In genomic region chr16:10641953-10642949, GRCh38 we compare ENCODE assay signal across 34 cellular contexts. TPM values are rescaled to one million over a fixed set of nuclear protein-coding genes. Genes with fewer than 3 reads are reported as not detected.
A peak's percentile ranks its signal among the peaks of the same experiment; 100 is the strongest.
DNase-seq lines count a peak whose midpoint lies in the region; ATAC-seq, FAIRE-seq and TF ChIP-seq lines count a peak whose summit lies in the region.
"Had no signal": no experiment of that assay in that cellular context is flagged by ENCODE, and none has a peak within 500 bp of the region (broad histone marks: within the 10 kb centered on the region; RNA-seq: fewer than 3 reads in every experiment).

No MANE protein-coding gene starts in this region.

- H4K20me1 ChIP-seq in H1 (replicated peaks in 1 of 2; ENCODE audit: control insufficient read depth in 1 of 2, insufficient read depth in 2 of 2, low read length in 2 of 2), result no peaks in the 10 kb centered on the region

- DNase-seq in Caco-2 (peak; percentile 50 to 76), NCI-H82 treated with DMSO at 0.1 percent for 48 hours (lab: John Stamatoyannopoulos, UW; ENCODE audit: unreplicated experiment) (peak; percentile 17), H1 (ENCODE audit: low read depth in 1 of 2, low spot score in 2 of 2) (peak; percentile 68 to 73), lower lobe of right lung (no peak), NCI-H2227 treated with DMSO at 0.1 percent for 48 hours (lab: John Stamatoyannopoulos, UW) (no peak), T-helper 17 cell (no peak), NCI-H524 treated with DMSO at 0.1 percent for 48 hours (lab: John Stamatoyannopoulos, UW) (no peak)
- DNase-seq: activated CD4-positive, alpha-beta T cell treated with anti-CD3 and anti-CD28 coated beads, Interleukin-2, amount 10 ng/mL, durations not matched to agents 24 days and 14 days; activated gamma-delta T cell treated with Interleukin-2 at 50 U/mL for 16 hours; activated naive CD8-positive, alpha-beta T cell treated with anti-CD3 and anti-CD28 coated beads, Interleukin-2, amount 50 U/mL, for 24 hours; activated T-cell treated with anti-CD3 and anti-CD28 coated beads, Interleukin-2, amount 50 U/mL, for 4 hours; CD4-positive, CD25-positive, alpha-beta regulatory T cell; KG1; left cardiac atrium; MG63; NCI-H2029; NCI-H345; NCI-H774; sigmoid colon; SK-N-SH; stimulated activated CD4-positive, alpha-beta T cell treated with anti-CD3 and anti-CD28 coated beads, Interleukin-4, amount 100 ng/mL, for 24 hours; substantia nigra had no signal

- POLR2A ChIA-PET in Caco-2 (lab: Charles Lee) (interaction anchor here (1.1 to 1.2 kb wide), 2 partner anchors 41 to 62 kb away, joined by 3 to 4 read pairs; partner anchors contain the start of gene EMP2), H1 (lab: Charles Lee; ENCODE audit: partially characterized antibody) (interaction anchor here (0.6 to 1.8 kb wide), 4 partner anchors 15 to 85 kb away, joined by 3 to 4 read pairs (median 3); no protein-coding TSS in a partner anchor)

- 0 out of 2 replicates have a peak overlapping the region, but pooled peaks have one; percentile 12 for H2BK12ac ChIP-seq in H1 (ENCODE audit: low read depth, low read length)

- H3K36me3 Mint-ChIP-seq in Caco-2 (ENCODE audit: insufficient read depth, unreplicated experiment), result no peaks in the 10 kb centered on the region
- H3K36me3 Mint-ChIP-seq in T-helper 17 cell (ENCODE audit: low read depth), result no peaks in the 10 kb centered on the region
- H3K36me3 Mint-ChIP-seq: CD4-positive, CD25-positive, alpha-beta regulatory T cell; memory B cell; stimulated activated effector memory CD8-positive, alpha-beta T cell treated with anti-CD3 and anti-CD28 coated beads, Interleukin-12 subunit alpha, Interleukin-12 subunit beta, amount 100 ng/mL, for 72 hours had no signal

- 50% methylated on average over 5 of the region's 6 CpGs; no CpG with 5 or more reads in 1 of the 2 experiments for WGBS in H1 (ENCODE audit: extremely low coverage in 1 of 2, insufficient coverage in 1 of 2, insufficient read length in 1 of 2, insufficient replicate concordance in 2 of 2, low coverage in 1 of 2, low lambda C conversion rate in 2 of 2, missing lambda C conversion rate in 1 of 2), 2 experiments

- H2BK20ac ChIP-seq in H1 (ENCODE audit: low read length), result peak overlapping the region; percentile 92

- no peak overlapping the region for H3K4ac ChIP-seq in H1 (replicated peaks; ENCODE audit: insufficient read length, low read depth, low read length)

- no peak overlapping the region for H4K5ac ChIP-seq in H1 (ENCODE audit: insufficient read length, low read depth, low read length)

- no peak overlapping the region for H2AFZ ChIP-seq in H1 (ENCODE audit: low read length)

- CTCF ChIA-PET in Caco-2 (lab: Charles Lee), result no interaction called here
- CTCF ChIA-PET in H1 (lab: Charles Lee; ENCODE audit: partially characterized antibody), result interaction anchor here (0.8 to 1.8 kb wide), 9 partner anchors 9 to 714 kb away, joined by 3 to 5 read pairs (median 3); no protein-coding TSS in a partner anchor

- 0 out of 2 replicates have a peak overlapping the region, but pooled peaks have one; percentile 42 for H2AK5ac ChIP-seq in H1 (ENCODE audit: low read depth, low read length)

- no peaks in the 10 kb centered on the region for H3K79me1 ChIP-seq in H1 (ENCODE audit: low read depth, low read length)

- H3K4me1 ChIP-seq in Caco-2 (peaks cover 26% of the 10 kb centered on the region), H1 (replicated peaks in 1 of 4; ENCODE audit: control insufficient read depth in 3 of 4, insufficient read depth in 4 of 4, low read length in 3 of 4) (peaks cover 2 to 15% (median 12%) of the 10 kb centered on the region in 4 experiments; a peak in 4 of 7 replicates), lower lobe of right lung (peaks cover 18% of the 10 kb centered on the region)
- H3K4me1 ChIP-seq: sigmoid colon had no signal

- H2BK120ac ChIP-seq in H1 (replicated peaks; ENCODE audit: low read depth, low read length), result peak overlapping the region; percentile 18

- intact Hi-C loops in Caco-2 (cut with micrococcal nuclease; ENCODE audit: unreplicated experiment) (no loop called here), lower lobe of right lung (cut with DNase I) (no loop called here)

- peak in 1 of 2 experiments; percentile 40; a peak in 1 of 3 replicates for TF ChIP-seq EP300 in H1 (IDR thresholded peaks at IDR 0.05; ENCODE audit: borderline replicate concordance in 1 of 2, low read depth in 2 of 2, low read length in 2 of 2)

- no peak overlapping the region for H3K9ac ChIP-seq in H1 (replicated peaks in 1 of 4; ENCODE audit: extremely low read depth in 1 of 4, low read depth in 3 of 4, low read length in 3 of 4)
- H3K9ac ChIP-seq: SK-N-SH had no signal

- no peak overlapping the region for H3K56ac ChIP-seq in H1 (replicated peaks; ENCODE audit: insufficient read length, low read depth, low read length)

- H3K14ac ChIP-seq in H1 (ENCODE audit: insufficient read length), result no peak overlapping the region

- TF ChIP-seq CTCF in Caco-2 (IDR thresholded peaks at IDR 0.05; ENCODE audit: insufficient read depth in 1 of 2, low read depth in 1 of 2, low read length in 1 of 2, severe bottlenecking in 1 of 2, unreplicated experiment in 1 of 2) (no peak), H1 (IDR thresholded peaks at IDR 0.05; ENCODE audit: control extremely low read depth in 1 of 3, insufficient read depth in 1 of 3, low read depth in 1 of 3, low read length in 3 of 3) (no peak), lower lobe of right lung (IDR thresholded peaks at IDR 0.05) (no peak)

- no peak overlapping the region for H2BK15ac ChIP-seq in H1 (ENCODE audit: low read length)

- FAIRE-seq in H1 (lab: Jason Lieb, UNC), result no peak
- FAIRE-seq: GM12878, urothelium cell line had no signal

- peak overlapping the region; percentile 81 for H3K27ac Mint-ChIP-seq in Caco-2 (ENCODE audit: unreplicated experiment)
- no peak overlapping the region for H3K27ac Mint-ChIP-seq in T-helper 17 cell
- H3K27ac Mint-ChIP-seq: activated CD4-positive, alpha-beta T cell treated with anti-CD3 and anti-CD28 coated beads, Interleukin-2, amount 10 ng/mL, durations not matched to agents 24 days and 14 days; activated naive CD8-positive, alpha-beta T cell treated with anti-CD3 and anti-CD28 coated beads, Interleukin-2, amount 50 U/mL, for 24 hours; CD4-positive, CD25-positive, alpha-beta regulatory T cell; dendritic cell treated with granulocyte-macrophage colony-stimulating factor and Interleukin-4, amounts not matched to agents 40 ng/mL and 50 ng/mL, for 4 days; memory B cell; progenitor cell of endocrine pancreas; stimulated activated effector memory CD8-positive, alpha-beta T cell treated with anti-CD3 and anti-CD28 coated beads, Interleukin-12 subunit alpha, Interleukin-12 subunit beta, amount 100 ng/mL, for 72 hours; T-helper 1 cell treated with Interleukin-12 subunit alpha and Interleukin-12 subunit beta and Interleukin-4 antibody, amounts not matched to agents 30 μg/mL and 1 μg/mL, for 36 hours had no signal

- H3K27ac ChIP-seq in H1 (ENCODE audit: low read depth, low read length) (no peak overlapping the region), lower lobe of right lung (peak overlapping the region; percentile 2)
- H3K27ac ChIP-seq: RWPE1, sigmoid colon, VCaP had no signal

- peak overlapping the region; percentile 55 for H3K18ac ChIP-seq in H1 (ENCODE audit: extremely low read depth, low read length)

- H3K4me3 ChIP-seq in Caco-2 (ENCODE audit: low read depth, low read length) (no peak overlapping the region), H1 (ENCODE audit: extremely low read depth in 1 of 4, insufficient read depth in 2 of 4, low read depth in 3 of 4, low read length in 4 of 4) (peak overlapping the region in 1 of 4 experiments; percentile 35; a peak in 1 of 8 replicates), lower lobe of right lung (no peak overlapping the region)
- H3K4me3 ChIP-seq: GM12878, MG63, sigmoid colon had no signal

- H3K36me3 ChIP-seq in Caco-2 (ENCODE audit: control insufficient read depth, insufficient read depth, low read length) (no peaks in the 10 kb centered on the region), H1 (ENCODE audit: control insufficient read depth in 2 of 4, insufficient read depth in 4 of 4, low read length in 3 of 4) (no peaks in the 10 kb centered on the region), lower lobe of right lung (no peaks in the 10 kb centered on the region)
- H3K36me3 ChIP-seq: MG63, sigmoid colon had no signal

- BruUV-seq in Caco-2 (replicated peaks; lab: Mats Ljungman, UMichigan), result no TSS peak

- H3K4me1 Mint-ChIP-seq in Caco-2 (ENCODE audit: low read depth, unreplicated experiment) (peaks cover 15% of the 10 kb centered on the region), T-helper 17 cell (no peaks in the 10 kb centered on the region)
- H3K4me1 Mint-ChIP-seq: activated CD4-positive, alpha-beta T cell treated with anti-CD3 and anti-CD28 coated beads, Interleukin-2, amount 10 ng/mL, durations not matched to agents 24 days and 14 days; activated naive CD8-positive, alpha-beta T cell treated with anti-CD3 and anti-CD28 coated beads, Interleukin-2, amount 50 U/mL, for 24 hours; CD4-positive, CD25-positive, alpha-beta regulatory T cell; central memory CD8-positive, alpha-beta T cell; stimulated activated effector memory CD8-positive, alpha-beta T cell treated with anti-CD3 and anti-CD28 coated beads, Interleukin-12 subunit alpha, Interleukin-12 subunit beta, amount 100 ng/mL, for 72 hours had no signal

- TF ChIP-seq POLR2A in H1 (IDR thresholded peaks at IDR 0.05; ENCODE audit: control extremely low read depth in 1 of 2, low read depth in 2 of 2, low read length in 2 of 2), result no peak

- H3K4me3 Mint-ChIP-seq in Caco-2 (ENCODE audit: unreplicated experiment) (no peak overlapping the region), T-helper 17 cell (no peak overlapping the region)
- H3K4me3 Mint-ChIP-seq: activated CD4-positive, alpha-beta T cell treated with anti-CD3 and anti-CD28 coated beads, Interleukin-2, amount 10 ng/mL, durations not matched to agents 24 days and 14 days; activated naive CD8-positive, alpha-beta T cell treated with anti-CD3 and anti-CD28 coated beads, Interleukin-2, amount 50 U/mL, for 24 hours; activated T-cell treated with anti-CD3 and anti-CD28 coated beads, Interleukin-2, amount 50 U/mL, for 4 hours; CD4-positive, CD25-positive, alpha-beta regulatory T cell; central memory CD8-positive, alpha-beta T cell; dendritic cell treated with granulocyte-macrophage colony-stimulating factor and Interleukin-4, amounts not matched to agents 40 ng/mL and 50 ng/mL, for 4 days; memory B cell; stimulated activated effector memory CD8-positive, alpha-beta T cell treated with anti-CD3 and anti-CD28 coated beads, Interleukin-12 subunit alpha, Interleukin-12 subunit beta, amount 100 ng/mL, for 72 hours; T-helper 1 cell treated with Interleukin-12 subunit alpha and Interleukin-12 subunit beta and Interleukin-4 antibody, amounts not matched to agents 30 μg/mL and 1 μg/mL, for 36 hours had no signal

- no peaks in the 10 kb centered on the region for H3K9me3 Mint-ChIP-seq in Caco-2 (ENCODE audit: unreplicated experiment)
- H3K9me3 Mint-ChIP-seq: activated CD4-positive, alpha-beta T cell treated with anti-CD3 and anti-CD28 coated beads, Interleukin-2, amount 10 ng/mL, durations not matched to agents 24 days and 14 days; activated naive CD8-positive, alpha-beta T cell treated with anti-CD3 and anti-CD28 coated beads, Interleukin-2, amount 50 U/mL, for 24 hours; activated T-cell treated with anti-CD3 and anti-CD28 coated beads, Interleukin-2, amount 50 U/mL, for 4 hours; central memory CD8-positive, alpha-beta T cell; dendritic cell treated with granulocyte-macrophage colony-stimulating factor and Interleukin-4, amounts not matched to agents 40 ng/mL and 50 ng/mL, for 4 days; memory B cell; stimulated activated effector memory CD8-positive, alpha-beta T cell treated with anti-CD3 and anti-CD28 coated beads, Interleukin-12 subunit alpha, Interleukin-12 subunit beta, amount 100 ng/mL, for 72 hours; T-helper 1 cell treated with Interleukin-12 subunit alpha and Interleukin-12 subunit beta and Interleukin-4 antibody, amounts not matched to agents 30 μg/mL and 1 μg/mL, for 36 hours had no signal

- peak overlapping the region; percentile 45 to 54 for H3K4me2 ChIP-seq in H1 (ENCODE audit: insufficient read depth in 1 of 2, low read depth in 2 of 2, low read length in 2 of 2)
- H3K4me2 ChIP-seq: SK-N-SH had no signal

- H2BK5ac ChIP-seq in H1 (ENCODE audit: low read depth, low read length), result no peak overlapping the region

- H3K27me3 ChIP-seq in Caco-2 (replicated peaks; ENCODE audit: control insufficient read depth, insufficient read depth, low read length), result no peaks in the 10 kb centered on the region
- no peaks in the 10 kb centered on the region; a peak in 1 of 7 replicates for H3K27me3 ChIP-seq in H1 (replicated peaks in 1 of 4; ENCODE audit: control insufficient read depth in 3 of 4, extremely low read depth in 1 of 4, insufficient read depth in 3 of 4, low read length in 3 of 4)
- no peaks in the 10 kb centered on the region for H3K27me3 ChIP-seq in lower lobe of right lung (ENCODE audit: low read depth)
- H3K27me3 ChIP-seq: MG63, sigmoid colon had no signal

- no peak overlapping the region for H3K23ac ChIP-seq in H1 (ENCODE audit: insufficient read length)

- no peaks in the 10 kb centered on the region for H3K79me2 ChIP-seq in H1 (ENCODE audit: control insufficient read depth in 1 of 2, insufficient read depth in 2 of 2, low read length in 2 of 2)

- H3K9me3 ChIP-seq in Caco-2 (no peaks in the 10 kb centered on the region), H1 (ENCODE audit: insufficient read depth in 2 of 2, low read depth in 1 of 2, low read length in 1 of 2) (no peaks in the 10 kb centered on the region), lower lobe of right lung (no peaks in the 10 kb centered on the region), T-helper 17 cell (ENCODE audit: control insufficient read depth, low read length, poor library complexity, severe bottlenecking) (no peaks in the 10 kb centered on the region)
- H3K9me3 ChIP-seq: MG63, sigmoid colon, SK-N-SH had no signal

- no peak overlapping the region for H4K8ac ChIP-seq in H1 (ENCODE audit: extremely low read depth, insufficient read depth, low read length)

- no peak for TF ChIP-seq RAD21 in H1 (IDR thresholded peaks at IDR 0.05 in 1 of 2, conservative IDR thresholded peaks at IDR 0.05 in 1 of 2; ENCODE audit: low read depth in 2 of 2, low read length in 2 of 2)

- ATAC-seq in lower lobe of right lung (peak in 1 of 2 donors; percentile 39), T-helper 17 cell (no peak), HG03439 (IDR thresholded peaks at IDR 0.05; ENCODE audit: unreplicated experiment) (no peak)
- ATAC-seq: activated naive CD8-positive, alpha-beta T cell treated with anti-CD3 and anti-CD28 coated beads, Interleukin-2, amount 50 U/mL, for 24 hours; activated T-cell treated with anti-CD3 and anti-CD28 coated beads, Interleukin-2, amount 50 U/mL, for 4 hours; GM12878; stimulated activated effector memory CD8-positive, alpha-beta T cell treated with anti-CD3 and anti-CD28 coated beads, Interleukin-12 subunit alpha, Interleukin-12 subunit beta, amount 100 ng/mL, for 72 hours had no signal

- H3K27me3 Mint-ChIP-seq in Caco-2 (ENCODE audit: insufficient read depth, unreplicated experiment) (no peaks in the 10 kb centered on the region), T-helper 17 cell (peaks cover 17% of the 10 kb centered on the region)
- H3K27me3 Mint-ChIP-seq: CD4-positive, CD25-positive, alpha-beta regulatory T cell; dendritic cell treated with granulocyte-macrophage colony-stimulating factor and Interleukin-4, amounts not matched to agents 40 ng/mL and 50 ng/mL, for 4 days had no signal

- H4K91ac ChIP-seq in H1 (replicated peaks; ENCODE audit: insufficient read length, low read length), result no peak overlapping the region

- H3K23me2 ChIP-seq in H1 (ENCODE audit: low read depth, low read length), result no peaks in the 10 kb centered on the region

RNA-seq across cellular contexts. Expression of gene TEKT5, which starts 52.5 kb away (rescaled TPM):
- total RNA-seq in Caco-2 (2022) (not detected in 2 replicates), lower lobe of right lung (not detected), T-helper 17 cell (not detected)
- total RNA-seq in H1 (2021; fragmentation: NEBNext Ultra II Directional; extraction: Animal tissue kit (Norgen Biotek cat#: 25700)), result not detected in 2 replicates
- 0.24 and 0.95 TPM in 2 replicates for polyA plus RNA-seq in H1 (2011; rRNA removed)
- 0.26 TPM for polyA plus RNA-seq in H1 (2011; cell fraction: cytosol; rRNA removed)
- 0.68 TPM for polyA plus RNA-seq in H1 (2011; cell fraction: nucleus; rRNA removed)
- 0.36 to 1.3 TPM (median 0.60 TPM) in 4 replicates for polyA plus RNA-seq in H1 (2012, experiment 1 of 2)
- not detected for polyA plus RNA-seq in H1 (2012, experiment 2 of 2)
- 0.20 TPM for polyA plus RNA-seq in H1 (2013, experiment 1 of 2)
- polyA plus RNA-seq in H1 (2013, experiment 2 of 2), result 0.09 TPM
- polyA minus RNA-seq in H1 (2011; rRNA and poly(A)+ RNA removed), result 0.22 and 0.54 TPM in 2 replicates
- not detected for polyA minus RNA-seq in H1 (2011; cell fraction: cytosol; rRNA and poly(A)+ RNA removed)
- 1.2 TPM for polyA minus RNA-seq in H1 (2011; cell fraction: nucleus; rRNA and poly(A)+ RNA removed)
- total RNA-seq: A172; activated CD4-positive, alpha-beta T cell treated with anti-CD3 and anti-CD28 coated beads, Interleukin-2, amount 10 ng/mL, durations not matched to agents 24 days and 14 days; activated T-cell treated with anti-CD3 and anti-CD28 coated beads, Interleukin-2, amount 50 U/mL, for 4 hours; CD4-positive, CD25-positive, alpha-beta regulatory T cell had no signal
- polyA plus RNA-seq: SK-N-SH had no signal

Comparison
In these comparisons a context has a peak if more than half of its experiments do, and no peak if none do; other contexts are left out.
1. DNase-seq: peak in Caco-2 (2 of 2), NCI-H82 treated with DMSO at 0.1 percent for 48 hours (single experiment) and H1 (2 of 2); none in lower lobe of right lung (single experiment), NCI-H2227 treated with DMSO at 0.1 percent for 48 hours (single experiment), T-helper 17 cell (0 of 3) and NCI-H524 treated with DMSO at 0.1 percent for 48 hours (single experiment).